ENCODE assay signal across 12 cellular contexts in genomic region chr17:45300060-45300751, GRCh38. TPM values are rescaled to one million over a fixed set of nuclear protein-coding genes. Genes with fewer than 3 reads are reported as not detected.
DNase-seq lines count a peak whose midpoint lies in the region; ATAC-seq and TF ChIP-seq lines count a peak whose summit lies in the region.
"Had no signal": no experiment of that assay in that cellular context is flagged by ENCODE, and none has a peak within 500 bp of the region (broad histone marks: within the 10 kb centered on the region; RNA-seq: fewer than 3 reads in every experiment).

No MANE protein-coding gene starts in this region.

- no peaks in the 10 kb centered on the region for H3K27me3 ChIP-seq in Peyer's patch
- no peaks in the 10 kb centered on the region for H3K27me3 ChIP-seq in stomach

- no peak for DNase-seq in activated T-cell treated with anti-CD3 and anti-CD28 coated beads, Interleukin-2, amount 50 U/mL, for 72 hours
- no peak for DNase-seq in activated T-cell treated with anti-CD3 and anti-CD28 coated beads, Interleukin-2, amount 50 U/mL, for 1 hour
- DNase-seq in Peyer's patch (no peak), fibroblast of the aortic adventitia (ENCODE audit: low read depth) (no peak), stomach (no peak), DMS114 treated with DMSO at 0.1 percent for 48 hours (lab: John Stamatoyannopoulos, UW; ENCODE audit: unreplicated experiment) (no peak), NK-92 (lab: John Stamatoyannopoulos, UW; ENCODE audit: unreplicated experiment) (no peak)
- no peak for DNase-seq in activated CD8-positive, alpha-beta memory T cell treated with anti-CD3 and anti-CD28 coated beads, Interleukin-2, amount 50 U/mL, for 48 hours
- DNase-seq: GF-D8, NCI-H1694 had no signal

- intact Hi-C loops in stomach (cut with DNase I; ENCODE audit: low total_unique reads), result no loop called here

- WGBS in stomach, 5 donors, result 59 to 71% (median 63%) methylated on average over 7 of the region's 7 CpGs

- peaks cover 100% of the 10 kb centered on the region for H3K4me1 Mint-ChIP-seq in activated T-cell treated with anti-CD3 and anti-CD28 coated beads, Interleukin-2, amount 50 U/mL, for 72 hours (ENCODE audit: low read depth)

- peaks cover 9 to 77% (median 33%) of the 10 kb centered on the region in 4 donors for H3K4me1 ChIP-seq in Peyer's patch
- H3K4me1 ChIP-seq in stomach, result peaks cover 67 to 98% (median 85%) of the 10 kb centered on the region in 4 donors

- no peaks in the 10 kb centered on the region for H3K36me3 ChIP-seq in Peyer's patch
- H3K36me3 ChIP-seq in stomach, result no peaks in the 10 kb centered on the region

- H3K9me3 ChIP-seq in Peyer's patch (no peaks in the 10 kb centered on the region), stomach (no peaks in the 10 kb centered on the region)

- peak in 1 of 2 donors; percentile 27 for ATAC-seq in activated T-cell treated with anti-CD3 and anti-CD28 coated beads, Interleukin-2, amount 50 U/mL, for 72 hours (replicated peaks in 1 of 2)

- TF ChIP-seq POLR2A in Peyer's patch (IDR thresholded peaks at IDR 0.05), result no peak
- no peak for TF ChIP-seq POLR2A in stomach (IDR thresholded peaks at IDR 0.05)

- H3K27me3 Mint-ChIP-seq in activated T-cell treated with anti-CD3 and anti-CD28 coated beads, Interleukin-2, amount 50 U/mL, for 72 hours (ENCODE audit: low read depth), result no peaks in the 10 kb centered on the region

- H3K36me3 Mint-ChIP-seq in activated T-cell treated with anti-CD3 and anti-CD28 coated beads, Interleukin-2, amount 50 U/mL, for 72 hours (ENCODE audit: insufficient read depth in 2 of 2), result peaks cover 24 to 40% of the 10 kb centered on the region in 2 donors

- H3K27ac Mint-ChIP-seq in activated T-cell treated with anti-CD3 and anti-CD28 coated beads, Interleukin-2, amount 50 U/mL, for 72 hours, result peak overlapping the region; percentile 33

- H3K4me3 ChIP-seq in Peyer's patch (no peak overlapping the region), fibroblast of the aortic adventitia (ENCODE audit: low read depth, low read length) (no peak overlapping the region), stomach (no peak overlapping the region)

- peak overlapping the region in 3 of 4 donors; percentile 36 to 50 (median 37) for H3K27ac ChIP-seq in Peyer's patch
- peak overlapping the region in 4 of 5 donors; percentile 50 to 88 (median 72) for H3K27ac ChIP-seq in stomach

- no peak for TF ChIP-seq EP300 in stomach (IDR thresholded peaks at IDR 0.05)

- TF ChIP-seq CTCF in Peyer's patch (IDR thresholded peaks at IDR 0.05), result no peak
- TF ChIP-seq CTCF in fibroblast of the aortic adventitia (IDR thresholded peaks at IDR 0.05; ENCODE audit: insufficient read depth, low read length), result peak; percentile 21
- no peak for TF ChIP-seq CTCF in stomach (IDR thresholded peaks at IDR 0.05)

- no peaks in the 10 kb centered on the region for H3K9me3 Mint-ChIP-seq in activated T-cell treated with anti-CD3 and anti-CD28 coated beads, Interleukin-2, amount 50 U/mL, for 72 hours

- peak overlapping the region; percentile 4 to 15 for H3K4me3 Mint-ChIP-seq in activated T-cell treated with anti-CD3 and anti-CD28 coated beads, Interleukin-2, amount 50 U/mL, for 72 hours

RNA-seq across cellular contexts. Expression of gene MAP3K14, which starts 16.6 kb away (rescaled TPM):
- 10 to 100 TPM; 71.8 to 78.0 TPM for total RNA-seq in activated T-cell treated with anti-CD3 and anti-CD28 coated beads, Interleukin-2, amount 50 U/mL, for 72 hours
- total RNA-seq in Peyer's patch, result 10 to 100 TPM; 16.5 to 30.4 (median 24.7) TPM
- total RNA-seq in fibroblast of the aortic adventitia (ENCODE audit: low replicate concordance), result 1.6 and 3.3 TPM in 2 replicates
- 10 to 100 TPM in 2 of 5 donors, 1 to 10 TPM in 3; 1.2 to 17.7 (median 9.7) TPM for total RNA-seq in stomach
- polyA plus RNA-seq in stomach, result 10 to 100 TPM in 1 of 3 donors, 1 to 10 TPM in 2; 6.3 to 11.0 (median 6.4) TPM

RNA-seq across cellular contexts. Expression of gene SPATA32, which starts 38.3 kb away (rescaled TPM):
- total RNA-seq in activated T-cell treated with anti-CD3 and anti-CD28 coated beads, Interleukin-2, amount 50 U/mL, for 72 hours, result 1 to 10 TPM; 1.4 to 1.7 TPM
- not detected for total RNA-seq in Peyer's patch
- not detected in 2 replicates for total RNA-seq in fibroblast of the aortic adventitia (ENCODE audit: low replicate concordance)
- not detected for total RNA-seq in stomach
- not detected for polyA plus RNA-seq in stomach
- total RNA-seq: posterior vena cava had no signal
- polyA plus RNA-seq: esophagus had no signal
